In the genomic region with DNA sequence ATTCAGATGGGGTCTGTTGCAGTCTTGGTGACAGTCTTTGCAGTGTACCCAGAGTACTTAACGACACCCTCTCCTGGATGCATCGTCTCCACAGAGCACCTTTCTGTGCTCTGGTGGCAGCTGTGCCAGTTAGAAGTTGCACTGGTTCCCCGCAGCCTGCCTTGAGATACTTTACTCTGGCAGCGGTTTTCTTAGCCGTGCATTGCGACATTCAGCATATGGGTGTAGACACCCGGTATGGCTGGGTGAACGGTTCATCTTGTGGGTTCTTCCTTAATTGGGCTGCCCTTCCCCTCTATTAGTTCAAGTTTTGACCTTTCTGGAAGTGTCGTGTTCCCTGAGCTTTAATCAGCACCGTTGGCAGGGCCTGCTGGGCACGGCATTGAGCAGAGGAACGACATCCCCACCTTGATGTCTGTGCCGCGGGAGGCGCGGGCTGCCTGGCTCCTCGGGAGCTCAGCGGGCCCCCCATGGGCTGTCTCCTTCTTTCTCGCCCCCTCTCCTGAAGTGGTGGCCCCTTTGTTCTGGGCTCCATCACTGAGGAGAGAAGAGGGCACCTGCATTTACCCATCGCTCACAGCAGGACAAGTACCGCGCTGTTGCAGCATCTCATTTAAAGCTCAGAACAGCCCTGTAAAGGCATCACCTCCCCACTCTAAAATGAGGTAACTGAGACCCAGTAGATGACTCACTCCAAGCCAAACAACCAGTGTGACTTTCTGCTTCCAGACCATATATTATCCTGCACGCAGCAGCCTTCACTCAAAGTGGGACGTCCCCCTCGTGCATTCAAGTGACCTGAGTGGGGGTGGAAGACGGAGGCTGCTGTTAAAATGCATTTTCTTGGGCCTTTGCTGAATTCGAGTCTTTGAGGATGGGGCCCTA, we compare ENCODE assay signal across 1 cellular context.
TF ChIP-seq lines count a peak whose summit lies in the region.

No MANE protein-coding gene starts in this region.

TF ChIP-seq in HEK293, 187 proteins besides CTCF, POLR2A, EP300 and RAD21 (continued from another document):
- TF ChIP-seq, protein P1, sequence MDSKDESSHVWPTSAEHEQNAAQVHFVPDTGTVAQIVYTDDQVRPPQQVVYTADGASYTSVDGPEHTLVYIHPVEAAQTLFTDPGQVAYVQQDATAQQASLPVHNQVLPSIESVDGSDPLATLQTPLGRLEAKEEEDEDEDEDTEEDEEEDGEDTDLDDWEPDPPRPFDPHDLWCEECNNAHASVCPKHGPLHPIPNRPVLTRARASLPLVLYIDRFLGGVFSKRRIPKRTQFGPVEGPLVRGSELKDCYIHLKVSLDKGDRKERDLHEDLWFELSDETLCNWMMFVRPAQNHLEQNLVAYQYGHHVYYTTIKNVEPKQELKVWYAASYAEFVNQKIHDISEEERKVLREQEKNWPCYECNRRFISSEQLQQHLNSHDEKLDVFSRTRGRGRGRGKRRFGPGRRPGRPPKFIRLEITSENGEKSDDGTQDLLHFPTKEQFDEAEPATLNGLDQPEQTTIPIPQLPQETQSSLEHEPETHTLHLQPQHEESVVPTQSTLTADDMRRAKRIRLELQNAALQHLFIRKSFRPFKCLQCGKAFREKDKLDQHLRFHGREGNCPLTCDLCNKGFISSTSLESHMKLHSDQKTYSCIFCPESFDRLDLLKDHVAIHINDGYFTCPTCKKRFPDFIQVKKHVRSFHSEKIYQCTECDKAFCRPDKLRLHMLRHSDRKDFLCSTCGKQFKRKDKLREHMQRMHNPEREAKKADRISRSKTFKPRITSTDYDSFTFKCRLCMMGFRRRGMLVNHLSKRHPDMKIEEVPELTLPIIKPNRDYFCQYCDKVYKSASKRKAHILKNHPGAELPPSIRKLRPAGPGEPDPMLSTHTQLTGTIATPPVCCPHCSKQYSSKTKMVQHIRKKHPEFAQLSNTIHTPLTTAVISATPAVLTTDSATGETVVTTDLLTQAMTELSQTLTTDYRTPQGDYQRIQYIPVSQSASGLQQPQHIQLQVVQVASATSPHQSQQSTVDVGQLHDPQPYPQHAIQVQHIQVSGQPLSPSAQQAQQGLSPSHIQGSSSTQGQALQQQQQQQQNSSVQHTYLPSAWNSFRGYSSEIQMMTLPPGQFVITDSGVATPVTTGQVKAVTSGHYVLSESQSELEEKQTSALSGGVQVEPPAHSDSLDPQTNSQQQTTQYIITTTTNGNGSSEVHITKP (tag by site-specific recombination; IDR thresholded peaks at IDR 0.05) = 0 out of 2 replicates have a peak, but pooled peaks have one; percentile 23
- peak; percentile 25; the same call in 1 of the 2 replicates for TF ChIP-seq ZNF629 (tag by site-specific recombination; IDR thresholded peaks at IDR 0.05)
- TF ChIP-seq, protein P2, sequence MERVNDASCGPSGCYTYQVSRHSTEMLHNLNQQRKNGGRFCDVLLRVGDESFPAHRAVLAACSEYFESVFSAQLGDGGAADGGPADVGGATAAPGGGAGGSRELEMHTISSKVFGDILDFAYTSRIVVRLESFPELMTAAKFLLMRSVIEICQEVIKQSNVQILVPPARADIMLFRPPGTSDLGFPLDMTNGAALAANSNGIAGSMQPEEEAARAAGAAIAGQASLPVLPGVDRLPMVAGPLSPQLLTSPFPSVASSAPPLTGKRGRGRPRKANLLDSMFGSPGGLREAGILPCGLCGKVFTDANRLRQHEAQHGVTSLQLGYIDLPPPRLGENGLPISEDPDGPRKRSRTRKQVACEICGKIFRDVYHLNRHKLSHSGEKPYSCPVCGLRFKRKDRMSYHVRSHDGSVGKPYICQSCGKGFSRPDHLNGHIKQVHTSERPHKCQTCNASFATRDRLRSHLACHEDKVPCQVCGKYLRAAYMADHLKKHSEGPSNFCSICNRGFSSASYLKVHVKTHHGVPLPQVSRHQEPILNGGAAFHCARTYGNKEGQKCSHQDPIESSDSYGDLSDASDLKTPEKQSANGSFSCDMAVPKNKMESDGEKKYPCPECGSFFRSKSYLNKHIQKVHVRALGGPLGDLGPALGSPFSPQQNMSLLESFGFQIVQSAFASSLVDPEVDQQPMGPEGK (tag by site-specific recombination; IDR thresholded peaks at IDR 0.05) = peak; percentile 30
- TF ChIP-seq KLF17 (tag by site-specific recombination; IDR thresholded peaks at IDR 0.05) = peak; percentile 13; the same call in 1 of the 2 replicates
- TF ChIP-seq ZNF664 (tag by site-specific recombination; IDR thresholded peaks at IDR 0.05) = peak; percentile 97
- TF ChIP-seq ZEB2 (tag by site-specific recombination; IDR thresholded peaks at IDR 0.05) = no peak
- TF ChIP-seq SP7 (tag by site-specific recombination; IDR thresholded peaks at IDR 0.05) = peak; percentile 37; the same call in 1 of the 2 replicates
- TF ChIP-seq ZBTB8A (tag by site-specific recombination; IDR thresholded peaks at IDR 0.05) = peak; percentile 72
- 0 out of 2 replicates have a peak, but pooled peaks have one; percentile 67 for TF ChIP-seq ZNF239 (tag by site-specific recombination; IDR thresholded peaks at IDR 0.05)
- peak; percentile 52; the same call in 1 of the 2 replicates for TF ChIP-seq ZBTB20 (tag by site-specific recombination; IDR thresholded peaks at IDR 0.05)
- peak; percentile 68 for TF ChIP-seq ZNF341 (tag by site-specific recombination; IDR thresholded peaks at IDR 0.05; ENCODE audit: low read depth)
